Comparison of ENCODE assay signal across 1 cellular context in genomic region chr15:68078365-68078764, GRCh38.
TF ChIP-seq lines count a peak whose summit lies in the region.

No MANE protein-coding gene starts in this region.

TF ChIP-seq in SK-N-SH treated with all-trans-retinoic acid at 6 μM for 48 hours, 23 proteins besides CTCF, POLR2A, EP300 and RAD21 (continued from another document):
- TF ChIP-seq POU6F1 (CRISPR knock-in tag; IDR thresholded peaks at IDR 0.05; ENCODE audit: borderline replicate concordance, low read depth) = no peak
- no peak for TF ChIP-seq CSRNP3 (CRISPR knock-in tag; IDR thresholded peaks at IDR 0.05)
- no peak for TF ChIP-seq ZNF565 (CRISPR knock-in tag; conservative IDR thresholded peaks at IDR 0.05; ENCODE audit: low read depth)
- TF ChIP-seq TCF4 (CRISPR knock-in tag; IDR thresholded peaks at IDR 0.05; ENCODE audit: borderline replicate concordance) = no peak
- no peak for TF ChIP-seq PATZ1 (CRISPR knock-in tag; IDR thresholded peaks at IDR 0.05; ENCODE audit: borderline replicate concordance)
